In the genomic region with DNA sequence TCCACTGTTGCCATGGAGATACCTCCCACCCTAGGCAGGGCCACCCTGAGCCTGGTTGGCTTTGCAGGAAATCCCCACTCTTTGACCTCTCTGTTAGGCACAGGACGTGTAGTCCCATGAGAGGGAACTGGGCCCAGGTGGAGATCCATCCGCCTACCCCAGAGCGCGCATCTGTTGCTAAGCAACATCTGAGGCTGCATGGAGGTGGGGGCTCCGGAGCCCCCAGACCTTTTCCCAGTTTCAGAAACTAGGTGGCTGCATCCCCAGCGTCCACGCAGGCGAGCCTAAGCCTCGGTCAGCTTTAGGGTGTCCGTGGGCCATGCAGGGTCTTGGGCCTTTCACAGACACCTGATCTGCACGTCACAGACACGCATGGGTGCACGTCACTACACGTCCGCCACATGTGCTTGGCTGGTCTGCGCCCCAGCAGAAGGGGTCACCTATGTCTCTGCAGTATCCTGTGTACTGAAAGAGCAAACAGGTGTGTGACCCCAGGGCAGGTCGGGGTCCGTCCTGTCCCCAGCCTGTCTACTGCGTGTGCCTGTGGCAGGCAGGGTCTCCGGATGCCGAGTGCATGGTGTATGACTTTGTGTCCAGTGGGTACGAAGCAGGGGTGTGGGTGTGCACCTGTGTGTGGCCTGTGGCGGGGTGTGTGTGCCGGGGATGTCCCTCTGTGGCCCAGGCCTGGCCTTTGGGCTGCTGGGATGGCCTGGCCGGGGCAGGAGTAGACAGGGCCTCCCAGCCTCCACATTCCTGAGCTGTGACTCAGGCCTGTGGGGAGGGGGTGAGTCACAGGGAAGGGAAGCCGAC, we compare ENCODE assay signal across 1 cellular context.
TF ChIP-seq lines count a peak whose summit lies in the region.

No MANE protein-coding gene starts in this region.

TF ChIP-seq in HepG2, 621 proteins besides CTCF, POLR2A, EP300 and RAD21 (continued from another document and continues in another):
- TF ChIP-seq, protein P1, sequence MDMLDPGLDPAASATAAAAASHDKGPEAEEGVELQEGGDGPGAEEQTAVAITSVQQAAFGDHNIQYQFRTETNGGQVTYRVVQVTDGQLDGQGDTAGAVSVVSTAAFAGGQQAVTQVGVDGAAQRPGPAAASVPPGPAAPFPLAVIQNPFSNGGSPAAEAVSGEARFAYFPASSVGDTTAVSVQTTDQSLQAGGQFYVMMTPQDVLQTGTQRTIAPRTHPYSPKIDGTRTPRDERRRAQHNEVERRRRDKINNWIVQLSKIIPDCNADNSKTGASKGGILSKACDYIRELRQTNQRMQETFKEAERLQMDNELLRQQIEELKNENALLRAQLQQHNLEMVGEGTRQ (IDR thresholded peaks at IDR 0.05; ENCODE audit: low read depth, low read length): no peak
- TF ChIP-seq, protein P1 (CRISPR knock-in tag; IDR thresholded peaks at IDR 0.05; ENCODE audit: borderline replicate concordance): no peak
- TF ChIP-seq ZNF883 (CRISPR knock-in tag; IDR thresholded peaks at IDR 0.05; ENCODE audit: not compliant biosample characterization): no peak
- TF ChIP-seq MAFG (CRISPR knock-in tag; IDR thresholded peaks at IDR 0.05): no peak
- no peak for TF ChIP-seq DNMT3B (CRISPR knock-in tag; conservative IDR thresholded peaks at IDR 0.05)
- TF ChIP-seq, protein P2, sequence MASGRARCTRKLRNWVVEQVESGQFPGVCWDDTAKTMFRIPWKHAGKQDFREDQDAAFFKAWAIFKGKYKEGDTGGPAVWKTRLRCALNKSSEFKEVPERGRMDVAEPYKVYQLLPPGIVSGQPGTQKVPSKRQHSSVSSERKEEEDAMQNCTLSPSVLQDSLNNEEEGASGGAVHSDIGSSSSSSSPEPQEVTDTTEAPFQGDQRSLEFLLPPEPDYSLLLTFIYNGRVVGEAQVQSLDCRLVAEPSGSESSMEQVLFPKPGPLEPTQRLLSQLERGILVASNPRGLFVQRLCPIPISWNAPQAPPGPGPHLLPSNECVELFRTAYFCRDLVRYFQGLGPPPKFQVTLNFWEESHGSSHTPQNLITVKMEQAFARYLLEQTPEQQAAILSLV (CRISPR knock-in tag; IDR thresholded peaks at IDR 0.05; ENCODE audit: borderline replicate concordance): no peak
- TF ChIP-seq ZNF451 (CRISPR knock-in tag; IDR thresholded peaks at IDR 0.05): no peak; the same call in 1 of the 2 replicates
- no peak for TF ChIP-seq CBX1 (IDR thresholded peaks at IDR 0.05; ENCODE audit: low read depth)
- TF ChIP-seq ZNF124 (CRISPR knock-in tag; IDR thresholded peaks at IDR 0.05): no peak
- TF ChIP-seq CAMTA2 (CRISPR knock-in tag; IDR thresholded peaks at IDR 0.05; ENCODE audit: borderline replicate concordance): no peak
- no peak for TF ChIP-seq HNRNPK (IDR thresholded peaks at IDR 0.05; ENCODE audit: low read depth, low read length, poor library complexity, severe bottlenecking)
- no peak for TF ChIP-seq ZNF260 (CRISPR knock-in tag; IDR thresholded peaks at IDR 0.05; ENCODE audit: borderline replicate concordance, low read depth)
- peak; percentile 59; the same call in 1 of the 2 replicates for TF ChIP-seq ZNF891 (CRISPR knock-in tag; IDR thresholded peaks at IDR 0.05)
- no peak for TF ChIP-seq NFE2L2 (IDR thresholded peaks at IDR 0.05; ENCODE audit: low read length)
- TF ChIP-seq PRPF4 (IDR thresholded peaks at IDR 0.05; ENCODE audit: low read depth, low read length, poor library complexity, severe bottlenecking): no peak
- TF ChIP-seq HES4 (CRISPR knock-in tag; IDR thresholded peaks at IDR 0.05; ENCODE audit: borderline replicate concordance): no peak
- TF ChIP-seq, protein P3, sequence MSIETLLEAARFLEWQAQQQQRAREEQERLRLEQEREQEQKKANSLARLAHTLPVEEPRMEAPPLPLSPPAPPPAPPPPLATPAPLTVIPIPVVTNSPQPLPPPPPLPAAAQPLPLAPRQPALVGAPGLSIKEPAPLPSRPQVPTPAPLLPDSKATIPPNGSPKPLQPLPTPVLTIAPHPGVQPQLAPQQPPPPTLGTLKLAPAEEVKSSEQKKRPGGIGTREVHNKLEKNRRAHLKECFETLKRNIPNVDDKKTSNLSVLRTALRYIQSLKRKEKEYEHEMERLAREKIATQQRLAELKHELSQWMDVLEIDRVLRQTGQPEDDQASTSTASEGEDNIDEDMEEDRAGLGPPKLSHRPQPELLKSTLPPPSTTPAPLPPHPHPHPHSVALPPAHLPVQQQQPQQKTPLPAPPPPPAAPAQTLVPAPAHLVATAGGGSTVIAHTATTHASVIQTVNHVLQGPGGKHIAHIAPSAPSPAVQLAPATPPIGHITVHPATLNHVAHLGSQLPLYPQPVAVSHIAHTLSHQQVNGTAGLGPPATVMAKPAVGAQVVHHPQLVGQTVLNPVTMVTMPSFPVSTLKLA (IDR thresholded peaks at IDR 0.05): peak; percentile 19; the same call in 1 of the 2 replicates
- peak; percentile 60; the same call in 1 of the 2 replicates for TF ChIP-seq ZNF12 (CRISPR knock-in tag; IDR thresholded peaks at IDR 0.05)
- TF ChIP-seq, protein P4, sequence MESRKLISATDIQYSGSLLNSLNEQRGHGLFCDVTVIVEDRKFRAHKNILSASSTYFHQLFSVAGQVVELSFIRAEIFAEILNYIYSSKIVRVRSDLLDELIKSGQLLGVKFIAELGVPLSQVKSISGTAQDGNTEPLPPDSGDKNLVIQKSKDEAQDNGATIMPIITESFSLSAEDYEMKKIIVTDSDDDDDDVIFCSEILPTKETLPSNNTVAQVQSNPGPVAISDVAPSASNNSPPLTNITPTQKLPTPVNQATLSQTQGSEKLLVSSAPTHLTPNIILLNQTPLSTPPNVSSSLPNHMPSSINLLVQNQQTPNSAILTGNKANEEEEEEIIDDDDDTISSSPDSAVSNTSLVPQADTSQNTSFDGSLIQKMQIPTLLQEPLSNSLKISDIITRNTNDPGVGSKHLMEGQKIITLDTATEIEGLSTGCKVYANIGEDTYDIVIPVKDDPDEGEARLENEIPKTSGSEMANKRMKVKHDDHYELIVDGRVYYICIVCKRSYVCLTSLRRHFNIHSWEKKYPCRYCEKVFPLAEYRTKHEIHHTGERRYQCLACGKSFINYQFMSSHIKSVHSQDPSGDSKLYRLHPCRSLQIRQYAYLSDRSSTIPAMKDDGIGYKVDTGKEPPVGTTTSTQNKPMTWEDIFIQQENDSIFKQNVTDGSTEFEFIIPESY (CRISPR knock-in tag; IDR thresholded peaks at IDR 0.05): peak; percentile 33; the same call in 1 of the 2 replicates
- TF ChIP-seq ZNF556 (CRISPR knock-in tag; IDR thresholded peaks at IDR 0.05; ENCODE audit: borderline replicate concordance): no peak
- peak; percentile 64; the same call in 1 of the 2 replicates for TF ChIP-seq KAT8 (CRISPR knock-in tag; IDR thresholded peaks at IDR 0.05)
- no peak for TF ChIP-seq MTA3 (CRISPR knock-in tag; IDR thresholded peaks at IDR 0.05)
- no peak for TF ChIP-seq ZNF572 (CRISPR knock-in tag; IDR thresholded peaks at IDR 0.05)
- TF ChIP-seq, protein P5, sequence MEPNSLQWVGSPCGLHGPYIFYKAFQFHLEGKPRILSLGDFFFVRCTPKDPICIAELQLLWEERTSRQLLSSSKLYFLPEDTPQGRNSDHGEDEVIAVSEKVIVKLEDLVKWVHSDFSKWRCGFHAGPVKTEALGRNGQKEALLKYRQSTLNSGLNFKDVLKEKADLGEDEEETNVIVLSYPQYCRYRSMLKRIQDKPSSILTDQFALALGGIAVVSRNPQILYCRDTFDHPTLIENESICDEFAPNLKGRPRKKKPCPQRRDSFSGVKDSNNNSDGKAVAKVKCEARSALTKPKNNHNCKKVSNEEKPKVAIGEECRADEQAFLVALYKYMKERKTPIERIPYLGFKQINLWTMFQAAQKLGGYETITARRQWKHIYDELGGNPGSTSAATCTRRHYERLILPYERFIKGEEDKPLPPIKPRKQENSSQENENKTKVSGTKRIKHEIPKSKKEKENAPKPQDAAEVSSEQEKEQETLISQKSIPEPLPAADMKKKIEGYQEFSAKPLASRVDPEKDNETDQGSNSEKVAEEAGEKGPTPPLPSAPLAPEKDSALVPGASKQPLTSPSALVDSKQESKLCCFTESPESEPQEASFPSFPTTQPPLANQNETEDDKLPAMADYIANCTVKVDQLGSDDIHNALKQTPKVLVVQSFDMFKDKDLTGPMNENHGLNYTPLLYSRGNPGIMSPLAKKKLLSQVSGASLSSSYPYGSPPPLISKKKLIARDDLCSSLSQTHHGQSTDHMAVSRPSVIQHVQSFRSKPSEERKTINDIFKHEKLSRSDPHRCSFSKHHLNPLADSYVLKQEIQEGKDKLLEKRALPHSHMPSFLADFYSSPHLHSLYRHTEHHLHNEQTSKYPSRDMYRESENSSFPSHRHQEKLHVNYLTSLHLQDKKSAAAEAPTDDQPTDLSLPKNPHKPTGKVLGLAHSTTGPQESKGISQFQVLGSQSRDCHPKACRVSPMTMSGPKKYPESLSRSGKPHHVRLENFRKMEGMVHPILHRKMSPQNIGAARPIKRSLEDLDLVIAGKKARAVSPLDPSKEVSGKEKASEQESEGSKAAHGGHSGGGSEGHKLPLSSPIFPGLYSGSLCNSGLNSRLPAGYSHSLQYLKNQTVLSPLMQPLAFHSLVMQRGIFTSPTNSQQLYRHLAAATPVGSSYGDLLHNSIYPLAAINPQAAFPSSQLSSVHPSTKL (CRISPR knock-in tag; IDR thresholded peaks at IDR 0.05): peak; percentile 53; the same call in 1 of the 2 replicates
- no peak for TF ChIP-seq IRF2 (CRISPR knock-in tag; IDR thresholded peaks at IDR 0.05)
- TF ChIP-seq, protein P6, sequence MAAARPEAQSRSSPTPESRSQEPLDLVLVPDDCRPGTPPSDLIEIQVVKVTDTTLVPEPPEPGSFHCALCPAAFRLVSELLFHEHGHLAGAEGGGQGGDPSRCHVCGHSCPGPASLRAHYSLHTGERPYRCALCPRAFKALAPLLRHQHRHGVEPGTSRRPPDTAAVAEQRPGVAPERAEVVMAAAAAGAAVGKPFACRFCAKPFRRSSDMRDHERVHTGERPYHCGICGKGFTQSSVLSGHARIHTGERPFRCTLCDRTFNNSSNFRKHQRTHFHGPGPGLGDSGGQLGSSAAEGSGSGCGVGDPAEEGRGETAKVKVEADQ (CRISPR knock-in tag; IDR thresholded peaks at IDR 0.05; ENCODE audit: borderline replicate concordance): no peak
- TF ChIP-seq HNRNPL (IDR thresholded peaks at IDR 0.05; ENCODE audit: low read depth, low read length): 0 out of 2 replicates have a peak, but pooled peaks have one; percentile 38
- TF ChIP-seq, protein P7, sequence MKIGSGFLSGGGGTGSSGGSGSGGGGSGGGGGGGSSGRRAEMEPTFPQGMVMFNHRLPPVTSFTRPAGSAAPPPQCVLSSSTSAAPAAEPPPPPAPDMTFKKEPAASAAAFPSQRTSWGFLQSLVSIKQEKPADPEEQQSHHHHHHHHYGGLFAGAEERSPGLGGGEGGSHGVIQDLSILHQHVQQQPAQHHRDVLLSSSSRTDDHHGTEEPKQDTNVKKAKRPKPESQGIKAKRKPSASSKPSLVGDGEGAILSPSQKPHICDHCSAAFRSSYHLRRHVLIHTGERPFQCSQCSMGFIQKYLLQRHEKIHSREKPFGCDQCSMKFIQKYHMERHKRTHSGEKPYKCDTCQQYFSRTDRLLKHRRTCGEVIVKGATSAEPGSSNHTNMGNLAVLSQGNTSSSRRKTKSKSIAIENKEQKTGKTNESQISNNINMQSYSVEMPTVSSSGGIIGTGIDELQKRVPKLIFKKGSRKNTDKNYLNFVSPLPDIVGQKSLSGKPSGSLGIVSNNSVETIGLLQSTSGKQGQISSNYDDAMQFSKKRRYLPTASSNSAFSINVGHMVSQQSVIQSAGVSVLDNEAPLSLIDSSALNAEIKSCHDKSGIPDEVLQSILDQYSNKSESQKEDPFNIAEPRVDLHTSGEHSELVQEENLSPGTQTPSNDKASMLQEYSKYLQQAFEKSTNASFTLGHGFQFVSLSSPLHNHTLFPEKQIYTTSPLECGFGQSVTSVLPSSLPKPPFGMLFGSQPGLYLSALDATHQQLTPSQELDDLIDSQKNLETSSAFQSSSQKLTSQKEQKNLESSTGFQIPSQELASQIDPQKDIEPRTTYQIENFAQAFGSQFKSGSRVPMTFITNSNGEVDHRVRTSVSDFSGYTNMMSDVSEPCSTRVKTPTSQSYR (CRISPR knock-in tag; IDR thresholded peaks at IDR 0.05; ENCODE audit: borderline replicate concordance): 0 out of 2 replicates have a peak, but pooled peaks have one; percentile 47
- TF ChIP-seq MEIS1 (CRISPR knock-in tag; IDR thresholded peaks at IDR 0.05; ENCODE audit: borderline replicate concordance): no peak
- no peak for TF ChIP-seq ZNF605 (CRISPR knock-in tag; IDR thresholded peaks at IDR 0.05)
- TF ChIP-seq, protein P8, sequence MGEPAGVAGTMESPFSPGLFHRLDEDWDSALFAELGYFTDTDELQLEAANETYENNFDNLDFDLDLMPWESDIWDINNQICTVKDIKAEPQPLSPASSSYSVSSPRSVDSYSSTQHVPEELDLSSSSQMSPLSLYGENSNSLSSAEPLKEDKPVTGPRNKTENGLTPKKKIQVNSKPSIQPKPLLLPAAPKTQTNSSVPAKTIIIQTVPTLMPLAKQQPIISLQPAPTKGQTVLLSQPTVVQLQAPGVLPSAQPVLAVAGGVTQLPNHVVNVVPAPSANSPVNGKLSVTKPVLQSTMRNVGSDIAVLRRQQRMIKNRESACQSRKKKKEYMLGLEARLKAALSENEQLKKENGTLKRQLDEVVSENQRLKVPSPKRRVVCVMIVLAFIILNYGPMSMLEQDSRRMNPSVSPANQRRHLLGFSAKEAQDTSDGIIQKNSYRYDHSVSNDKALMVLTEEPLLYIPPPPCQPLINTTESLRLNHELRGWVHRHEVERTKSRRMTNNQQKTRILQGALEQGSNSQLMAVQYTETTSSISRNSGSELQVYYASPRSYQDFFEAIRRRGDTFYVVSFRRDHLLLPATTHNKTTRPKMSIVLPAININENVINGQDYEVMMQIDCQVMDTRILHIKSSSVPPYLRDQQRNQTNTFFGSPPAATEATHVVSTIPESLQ (CRISPR knock-in tag; conservative IDR thresholded peaks at IDR 0.05): no peak
- TF ChIP-seq ZNF484 (CRISPR knock-in tag; IDR thresholded peaks at IDR 0.05; ENCODE audit: borderline replicate concordance, low read depth): no peak
- TF ChIP-seq YY1 (IDR thresholded peaks at IDR 0.05; ENCODE audit: insufficient read depth, insufficient replicate concordance, low read depth, low read length): no peak
- no peak for TF ChIP-seq ZNF678 (CRISPR knock-in tag; IDR thresholded peaks at IDR 0.05)
- no peak for TF ChIP-seq PAWR (CRISPR knock-in tag; IDR thresholded peaks at IDR 0.05; ENCODE audit: borderline replicate concordance)
- 0 out of 2 replicates have a peak, but pooled peaks have one; percentile 35 for TF ChIP-seq ZNF558 (CRISPR knock-in tag; IDR thresholded peaks at IDR 0.05; ENCODE audit: borderline replicate concordance)
- no peak for TF ChIP-seq ZNF567 (CRISPR knock-in tag; IDR thresholded peaks at IDR 0.05; ENCODE audit: borderline replicate concordance)
- TF ChIP-seq, protein P9, sequence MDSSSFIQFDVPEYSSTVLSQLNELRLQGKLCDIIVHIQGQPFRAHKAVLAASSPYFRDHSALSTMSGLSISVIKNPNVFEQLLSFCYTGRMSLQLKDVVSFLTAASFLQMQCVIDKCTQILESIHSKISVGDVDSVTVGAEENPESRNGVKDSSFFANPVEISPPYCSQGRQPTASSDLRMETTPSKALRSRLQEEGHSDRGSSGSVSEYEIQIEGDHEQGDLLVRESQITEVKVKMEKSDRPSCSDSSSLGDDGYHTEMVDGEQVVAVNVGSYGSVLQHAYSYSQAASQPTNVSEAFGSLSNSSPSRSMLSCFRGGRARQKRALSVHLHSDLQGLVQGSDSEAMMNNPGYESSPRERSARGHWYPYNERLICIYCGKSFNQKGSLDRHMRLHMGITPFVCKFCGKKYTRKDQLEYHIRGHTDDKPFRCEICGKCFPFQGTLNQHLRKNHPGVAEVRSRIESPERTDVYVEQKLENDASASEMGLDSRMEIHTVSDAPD (CRISPR knock-in tag; IDR thresholded peaks at IDR 0.05): no peak
- peak; percentile 17 for TF ChIP-seq AGO2 (optimal IDR thresholded peaks at IDR 0.05; ENCODE audit: low read depth, low read length)
- no peak for TF ChIP-seq NAIF1 (CRISPR knock-in tag; IDR thresholded peaks at IDR 0.05; ENCODE audit: borderline replicate concordance)
